In the genomic region with DNA sequence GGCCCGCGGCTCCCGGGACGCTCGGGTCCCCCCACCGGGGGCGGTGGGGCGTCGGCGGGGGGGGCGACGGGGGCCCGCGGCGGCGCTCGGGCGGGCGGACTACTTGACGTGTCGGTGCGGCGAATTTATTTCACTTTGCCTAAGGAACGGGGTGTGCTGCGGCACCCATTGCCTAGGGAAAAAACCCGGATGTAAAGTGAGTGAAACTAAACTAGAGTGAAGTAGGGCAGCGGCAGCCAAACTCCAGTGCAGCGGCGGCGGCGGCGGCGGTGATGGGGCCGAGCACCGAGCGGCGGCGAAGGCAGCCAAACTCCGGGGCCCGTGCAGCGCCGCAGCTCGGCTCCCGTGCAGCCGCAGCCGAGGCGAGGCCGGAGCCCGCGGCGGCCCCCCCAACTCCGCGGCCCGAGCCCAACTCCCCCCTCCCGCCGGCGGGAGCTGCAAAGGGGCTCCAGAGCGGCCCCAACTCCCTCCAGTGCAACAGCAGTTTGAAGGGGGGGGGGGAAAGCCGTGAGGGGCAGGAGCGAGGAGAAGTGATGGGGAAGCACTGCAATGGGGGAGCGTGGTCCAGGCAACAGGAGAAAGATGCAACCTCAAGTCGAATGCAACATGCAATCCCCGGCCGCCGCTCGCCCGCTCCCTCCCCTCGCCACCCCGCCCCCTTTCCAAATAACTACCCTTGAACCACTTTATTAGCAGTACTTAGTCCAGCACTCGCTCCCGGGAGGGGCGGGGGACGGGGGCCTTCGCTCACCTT, we compare ENCODE assay signal across 8 cellular contexts. TPM values are rescaled to one million over a fixed set of nuclear protein-coding genes. Genes with fewer than 3 reads are reported as not detected.
DNase-seq lines count a peak whose midpoint lies in the region; ATAC-seq lines count a peak whose summit lies in the region.

No MANE protein-coding gene starts in this region.

- no peaks in the 10 kb centered on the region for H3K9me3 Mint-ChIP-seq in activated T-cell treated with anti-CD3 and anti-CD28 coated beads, Interleukin-2, amount 50 U/mL, for 24 hours

- ATAC-seq in GM21515 (IDR thresholded peaks at IDR 0.05; ENCODE audit: unreplicated experiment): peak; percentile 42
- peak; percentile 60 for ATAC-seq in esophagus mucosa

- H3K27me3 Mint-ChIP-seq in activated T-cell treated with anti-CD3 and anti-CD28 coated beads, Interleukin-2, amount 50 U/mL, for 24 hours: no peaks in the 10 kb centered on the region

- peaks cover 47% of the 10 kb centered on the region for H3K4me1 Mint-ChIP-seq in activated T-cell treated with anti-CD3 and anti-CD28 coated beads, Interleukin-2, amount 50 U/mL, for 24 hours (ENCODE audit: low read depth)

- peak overlapping the region; percentile 79 for H3K4me3 Mint-ChIP-seq in activated T-cell treated with anti-CD3 and anti-CD28 coated beads, Interleukin-2, amount 50 U/mL, for 24 hours

- peaks cover 10% of the 10 kb centered on the region for H3K36me3 Mint-ChIP-seq in activated T-cell treated with anti-CD3 and anti-CD28 coated beads, Interleukin-2, amount 50 U/mL, for 24 hours (ENCODE audit: low read depth)

- DNase-seq in DMS 273 (lab: John Stamatoyannopoulos, UW; ENCODE audit: unreplicated experiment): peak; percentile 90
- DNase-seq in HuH-7 (ENCODE audit: low spot score): peak; percentile 79
- peak; percentile 88 for DNase-seq in OCI-M1 (lab: John Stamatoyannopoulos, UW)
- DNase-seq in activated T-cell treated with anti-CD3 and anti-CD28 coated beads, Interleukin-2, amount 50 U/mL, for 24 hours: peak; percentile 84
- DNase-seq in myocyte (ENCODE audit: low read depth): peak; percentile 92
- DNase-seq in stimulated activated CD8-positive, alpha-beta memory T cell treated with anti-CD3 and anti-CD28 coated beads, Interleukin-7, amount 100 ng/mL, for 4 hours (ENCODE audit: low read depth in 2 of 2): peak; percentile 53 to 65

- peak overlapping the region; percentile 90 for H3K27ac Mint-ChIP-seq in activated T-cell treated with anti-CD3 and anti-CD28 coated beads, Interleukin-2, amount 50 U/mL, for 24 hours

RNA-seq across cellular contexts. Expression of a gene that starts 0.6 kb away (rescaled TPM):
- total RNA-seq in esophagus mucosa: 17.2 TPM
- 8.2 and 13.5 TPM in 2 replicates for total RNA-seq in myocyte
- polyA plus RNA-seq in myocyte (2012): 21.7 TPM

Comparison
In these comparisons a context has a peak if more than half of its experiments do, and no peak if none do; other contexts are left out.
1. Peak in every context shown above with its lines: DNase-seq and ATAC-seq.